Comparison of ENCODE assay signal across 7 cellular contexts in genomic region chr13:73767747-73768315, GRCh38.
A peak's percentile ranks its signal among the peaks of the same experiment; 100 is the strongest.
DNase-seq lines count a peak whose midpoint lies in the region; ATAC-seq and TF ChIP-seq lines count a peak whose summit lies in the region.

No MANE protein-coding gene starts in this region.

- no peak overlapping the region for H3K4me3 Mint-ChIP-seq in activated naive CD4-positive, alpha-beta T cell treated with anti-CD3 and anti-CD28 coated beads for 36 hours

- H3K27me3 ChIP-seq in IMR-90 (ENCODE audit: control insufficient read depth, insufficient read depth, low read length) (no peaks in the 10 kb centered on the region), transverse colon (no peaks in the 10 kb centered on the region)

- peaks cover 13% of the 10 kb centered on the region for H3K9me3 Mint-ChIP-seq in activated naive CD4-positive, alpha-beta T cell treated with anti-CD3 and anti-CD28 coated beads for 36 hours

- no peak overlapping the region for H2BK5ac ChIP-seq in IMR-90 (ENCODE audit: low read depth, low read length, poor library complexity, severe bottlenecking)

- DNase-seq in IMR-90 (no peak), kidney tubule cell (ENCODE audit: low spot score) (peak; percentile 9), transverse colon (no peak), H4 (ENCODE audit: low spot score) (no peak)
- DNase-seq in activated naive CD4-positive, alpha-beta T cell treated with anti-CD3 and anti-CD28 coated beads for 36 hours, result peak; percentile 68

- 100% methylated on average over 2 of the region's 4 CpGs; no CpG with 5 or more reads in 1 of the 2 experiments for WGBS in IMR-90 (ENCODE audit: extremely low coverage in 2 of 2, insufficient read length in 1 of 2), 2 experiments
- WGBS in transverse colon (ENCODE audit: low coverage in 1 of 2), 2 donors, result 83 to 100% methylated on average over 3 to 4 of the region's 4 CpGs

- no peak overlapping the region for H2AK9ac ChIP-seq in IMR-90 (replicated peaks; ENCODE audit: low read depth, low read length, poor library complexity)

- H3K9me3 ChIP-seq in IMR-90 (ENCODE audit: control insufficient read depth, insufficient read depth, low read length) (no peaks in the 10 kb centered on the region), transverse colon (no peaks in the 10 kb centered on the region)

- no peak overlapping the region for H4K5ac ChIP-seq in IMR-90 (ENCODE audit: low read depth, low read length)

- no peak overlapping the region for H3K23ac ChIP-seq in IMR-90 (ENCODE audit: low read depth, low read length)

- peaks cover 8% of the 10 kb centered on the region for H3K4me1 ChIP-seq in IMR-90 (ENCODE audit: control insufficient read depth, insufficient read depth, low read length)
- peaks cover 26 to 37% (median 27%) of the 10 kb centered on the region in 4 donors for H3K4me1 ChIP-seq in transverse colon

- in situ Hi-C loops in IMR-90 (cut with MboI; ENCODE audit: low sequenced_read_pairs), result loop anchor here (25.0 kb wide), 1 partner anchor 1444 kb away; no protein-coding TSS in a partner anchor
- in situ Hi-C loops in transverse colon (cut with MboI; ENCODE audit: low pct_ligation_motif_present in 1 of 4, low pct_unique_long_range_greater_than_20kb in 1 of 4, low sequenced_read_pairs in 3 of 4), result loop anchor here in 3 of 4 donors (25.0 kb wide), 2 partner anchors 519 to 1444 kb away; no protein-coding TSS in a partner anchor

- peak overlapping the region; percentile 14; the same call in 1 of the 2 replicates for H3K4ac ChIP-seq in IMR-90 (ENCODE audit: low read depth, low read length)

- ATAC-seq in GM18517 (IDR thresholded peaks at IDR 0.05; ENCODE audit: unreplicated experiment), result peak; percentile 20
- ATAC-seq in IMR-90 (ENCODE audit: low read depth), result no peak
- ATAC-seq in GM19023 (IDR thresholded peaks at IDR 0.05; ENCODE audit: unreplicated experiment), result no peak

- no peak overlapping the region for H4K8ac ChIP-seq in IMR-90 (ENCODE audit: low read depth in 2 of 2, low read length in 2 of 2)

- TF ChIP-seq CTCF in IMR-90 (conservative IDR thresholded peaks at IDR 0.05; ENCODE audit: low read depth, low read length) (peak; percentile 36), transverse colon (IDR thresholded peaks at IDR 0.05) (peak; percentile 21 to 39 (median 26))

- peak overlapping the region; percentile 18; the same call in 1 of the 2 replicates for H3K14ac ChIP-seq in IMR-90 (replicated peaks; ENCODE audit: low read depth, low read length)

- peaks cover 7 to 34% of the 10 kb centered on the region in 2 experiments for H3K79me1 ChIP-seq in IMR-90 (ENCODE audit: low read depth in 1 of 2, low read length in 2 of 2)

- H2AK5ac ChIP-seq in IMR-90 (ENCODE audit: low read depth, low read length), result no peak overlapping the region

- dilution Hi-C loops in IMR-90 (cut with HindIII; ENCODE audit: low sequenced_read_pairs, unreplicated experiment), result no loop called here

- intact Hi-C loops in IMR-90 (cut with micrococcal nuclease), result loop anchor here (5.0 kb wide), 1 partner anchor 164 kb away; no protein-coding TSS in a partner anchor
- intact Hi-C loops in activated naive CD4-positive, alpha-beta T cell treated with anti-CD3 and anti-CD28 coated beads for 36 hours (cut with micrococcal nuclease), result loop anchor here (1.0 to 5.0 kb wide), 8 partner anchors 14 to 1779 kb away; partner anchors contain the start of genes PIBF1 and UCHL3
- intact Hi-C loops in transverse colon (cut with DNase I; ENCODE audit: low total_unique reads), result no loop called here

- H3K4me3 ChIP-seq in IMR-90 (ENCODE audit: insufficient read depth, low read depth, low read length) (no peak overlapping the region), transverse colon (no peak overlapping the region)

- peaks cover 5% of the 10 kb centered on the region; the same call in 1 of the 2 replicates for H4K20me1 ChIP-seq in IMR-90 (ENCODE audit: insufficient read depth, low read length)

- H2BK120ac ChIP-seq in IMR-90 (ENCODE audit: low read depth, low read length), result no peak overlapping the region

- POLR2A ChIA-PET in IMR-90 (lab: Charles Lee; ENCODE audit: unreplicated experiment), result no interaction called here

- no peaks in the 10 kb centered on the region for H3K27me3 Mint-ChIP-seq in activated naive CD4-positive, alpha-beta T cell treated with anti-CD3 and anti-CD28 coated beads for 36 hours (ENCODE audit: low read depth)

- peak overlapping the region; percentile 7; the same call in 1 of the 2 replicates for H3K4me2 ChIP-seq in IMR-90 (ENCODE audit: low read depth, low read length)

- no peak overlapping the region for H2BK15ac ChIP-seq in IMR-90 (ENCODE audit: low read depth, low read length)

- no peak for TF ChIP-seq EP300 in transverse colon (IDR thresholded peaks at IDR 0.05; ENCODE audit: low read depth)

- BruUV-seq in IMR-90 (replicated peaks; lab: Mats Ljungman, UMichigan), result no TSS peak

- peaks cover 9% of the 10 kb centered on the region for H3K9me1 ChIP-seq in IMR-90 (ENCODE audit: insufficient read depth, low read length)

- peaks cover 14% of the 10 kb centered on the region for H3K36me3 Mint-ChIP-seq in activated naive CD4-positive, alpha-beta T cell treated with anti-CD3 and anti-CD28 coated beads for 36 hours (ENCODE audit: low read depth)

- H3K27ac Mint-ChIP-seq in activated naive CD4-positive, alpha-beta T cell treated with anti-CD3 and anti-CD28 coated beads for 36 hours, result peak overlapping the region; percentile 75

- no peak for TF ChIP-seq RAD21 in IMR-90 (IDR thresholded peaks at IDR 0.05; ENCODE audit: low read length)

- H2BK20ac ChIP-seq in IMR-90 (ENCODE audit: low read depth, low read length), result no peak overlapping the region

- no peak overlapping the region for H3K56ac ChIP-seq in IMR-90 (ENCODE audit: extremely low read depth, insufficient read depth, low read length)

- H3K18ac ChIP-seq in IMR-90 (ENCODE audit: low read depth, low read length), result no peak overlapping the region

- H3K27ac ChIP-seq in IMR-90 (ENCODE audit: insufficient read depth, low read length) (no peak overlapping the region), transverse colon (peak overlapping the region; percentile 77 to 80 (median 78))

- H3K36me3 ChIP-seq in IMR-90 (ENCODE audit: control insufficient read depth, insufficient read depth, low read length) (peaks cover 3% of the 10 kb centered on the region; the same call in 1 of the 2 replicates), transverse colon (no peaks in the 10 kb centered on the region)

- no peak overlapping the region for H4K91ac ChIP-seq in IMR-90 (ENCODE audit: insufficient read depth, low read depth, low read length)

- TF ChIP-seq POLR2A in IMR-90 (IDR thresholded peaks at IDR 0.05; ENCODE audit: low read depth, low read length) (no peak), transverse colon (IDR thresholded peaks at IDR 0.05) (no peak)

- CTCF ChIA-PET in IMR-90 (lab: Yijun Ruan, JAX), result interaction anchor here (0.6 to 1.2 kb wide), 4 partner anchors 11 to 737 kb away, joined by 3 read pairs; no protein-coding TSS in a partner anchor
- CTCF ChIA-PET in activated naive CD4-positive, alpha-beta T cell treated with anti-CD3 and anti-CD28 coated beads for 36 hours (lab: Charles Lee), result interaction anchor here (0.7 to 4.3 kb wide), 14 partner anchors 11 to 520 kb away, joined by 3 to 37 read pairs (median 4); no protein-coding TSS in a partner anchor

- no peak overlapping the region for H3K9ac ChIP-seq in IMR-90 (ENCODE audit: low read depth, low read length)

- H2AFZ ChIP-seq in IMR-90 (replicated peaks; ENCODE audit: low read length, poor library complexity), result no peak overlapping the region

- H3K4me1 Mint-ChIP-seq in activated naive CD4-positive, alpha-beta T cell treated with anti-CD3 and anti-CD28 coated beads for 36 hours (ENCODE audit: low read depth), result peaks cover 61% of the 10 kb centered on the region

TF ChIP-seq in IMR-90, 13 proteins besides CTCF, POLR2A, EP300 and RAD21:
- TF ChIP-seq RFX5 (IDR thresholded peaks at IDR 0.05; ENCODE audit: low read depth, low read length) (no peak), NFE2L2 (IDR thresholded peaks at IDR 0.05; ENCODE audit: low read depth, low read length) (no peak), RCOR1 (IDR thresholded peaks at IDR 0.05; ENCODE audit: insufficient replicate concordance, low read length) (no peak), CHD1 (IDR thresholded peaks at IDR 0.05; ENCODE audit: low read depth, low read length) (no peak), USF2 (IDR thresholded peaks at IDR 0.05; ENCODE audit: low read depth, low read length) (no peak), FOS (IDR thresholded peaks at IDR 0.05; ENCODE audit: low read depth, low read length) (no peak), MXI1 (IDR thresholded peaks at IDR 0.05; ENCODE audit: borderline replicate concordance, low read depth, low read length) (no peak), MAFK (IDR thresholded peaks at IDR 0.05; ENCODE audit: low read depth, low read length) (no peak), ELK1 (IDR thresholded peaks at IDR 0.05; ENCODE audit: borderline replicate concordance, low read depth, low read length) (no peak), BHLHE40 (IDR thresholded peaks at IDR 0.05; ENCODE audit: low read depth, low read length) (no peak), CEBPB (IDR thresholded peaks at IDR 0.05; ENCODE audit: low read depth, low read length) (no peak), SMC3 (IDR thresholded peaks at IDR 0.05; ENCODE audit: low read depth, low read length) (no peak), MAZ (IDR thresholded peaks at IDR 0.05; ENCODE audit: borderline replicate concordance, low read depth, low read length) (no peak)

Comparison
In these comparisons a context has a peak if more than half of its experiments do, and no peak if none do; other contexts are left out.
1. DNase-seq: peak in activated naive CD4-positive, alpha-beta T cell treated with anti-CD3 and anti-CD28 coated beads for 36 hours (single experiment) and kidney tubule cell (single experiment); none in IMR-90 (single experiment), transverse colon (single experiment) and H4 (single experiment).